8 cellular contexts compared by ENCODE assay signal in the genomic region with DNA sequence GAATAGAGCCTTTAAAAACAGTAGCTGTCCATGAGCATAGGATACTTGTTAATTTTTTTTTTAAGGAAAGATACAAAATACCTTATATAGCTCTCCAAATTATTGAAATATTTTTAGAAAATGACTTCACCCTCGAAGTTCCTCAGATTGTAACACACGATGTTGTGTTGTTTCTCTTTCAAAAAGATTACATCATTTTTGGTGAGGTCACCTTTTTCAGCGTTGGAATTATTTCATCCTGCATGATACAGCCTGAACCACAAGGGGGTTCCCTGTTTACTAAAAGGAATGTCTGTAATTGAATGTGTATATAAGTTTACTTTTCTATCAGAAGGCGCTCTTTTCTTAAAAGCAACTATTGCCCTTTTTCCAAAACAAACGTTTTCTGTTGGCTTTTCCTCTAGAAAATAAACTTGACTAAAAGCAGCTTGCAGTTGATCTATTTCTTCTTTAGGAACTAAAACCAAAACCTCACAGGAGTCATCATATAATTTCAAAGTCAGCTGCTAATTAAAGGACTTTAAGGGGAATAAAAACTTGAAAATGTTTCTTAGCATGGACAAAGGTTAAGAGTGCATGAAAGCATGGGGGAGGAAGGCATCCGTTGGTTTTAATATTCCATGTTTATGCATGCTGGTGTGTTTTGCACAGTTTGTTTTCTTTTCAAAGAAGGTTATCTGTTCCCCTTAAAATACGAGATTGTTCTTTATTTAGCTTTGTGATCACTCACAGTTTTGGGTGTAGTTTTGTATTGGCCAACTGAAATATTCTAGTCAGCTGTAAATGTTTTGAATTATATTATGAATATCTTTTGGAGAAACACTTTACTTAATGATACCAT. TPM values are rescaled to one million over a fixed set of nuclear protein-coding genes. Genes with fewer than 3 reads are reported as not detected.
DNase-seq lines count a peak whose midpoint lies in the region; ATAC-seq and TF ChIP-seq lines count a peak whose summit lies in the region.

No MANE protein-coding gene starts in this region.

- H3K79me2 ChIP-seq in PC-9 (ENCODE audit: low read depth), result no peaks in the 10 kb centered on the region

- no peak for TF ChIP-seq POLR2A in upper lobe of left lung (IDR thresholded peaks at IDR 0.05)

- H3K9me3 ChIP-seq in CD4-positive, alpha-beta T cell (ENCODE audit: control insufficient read depth, low read length), result no peaks in the 10 kb centered on the region
- no peaks in the 10 kb centered on the region for H3K9me3 ChIP-seq in PC-9 (ENCODE audit: insufficient read depth, low read depth)
- H3K9me3 ChIP-seq in lung (ENCODE audit: control insufficient read depth in 2 of 2, insufficient read depth in 1 of 2, low read length in 1 of 2), result no peaks in the 10 kb centered on the region
- H3K9me3 ChIP-seq in upper lobe of left lung, result no peaks in the 10 kb centered on the region

- TF ChIP-seq EP300 in upper lobe of left lung (IDR thresholded peaks at IDR 0.05), result no peak

- H3K27me3 ChIP-seq in CD4-positive, alpha-beta T cell (ENCODE audit: control insufficient read depth, insufficient read depth, low read length), result no peaks in the 10 kb centered on the region
- H3K27me3 ChIP-seq in PC-9 (ENCODE audit: insufficient read depth, low read depth), result no peaks in the 10 kb centered on the region
- no peaks in the 10 kb centered on the region for H3K27me3 ChIP-seq in lung (ENCODE audit: control insufficient read depth, insufficient read depth)
- no peaks in the 10 kb centered on the region for H3K27me3 ChIP-seq in upper lobe of left lung

- no peaks in the 10 kb centered on the region for H4K20me1 ChIP-seq in PC-9 (ENCODE audit: insufficient read depth)

- no peaks in the 10 kb centered on the region for H3K9me3 Mint-ChIP-seq in CD4-positive, alpha-beta T cell

- POLR2A ChIA-PET in CD4-positive, alpha-beta T cell (lab: Charles Lee), result interaction anchor here (1.0 to 1.9 kb wide), 16 partner anchors 13 to 453 kb away, joined by 3 to 20 read pairs (median 4); partner anchors contain the start of genes LRRC28, LYSMD4 and MEF2A
- POLR2A ChIA-PET in PC-9 (lab: Charles Lee; ENCODE audit: unreplicated experiment), result interaction anchor here (0.6 kb wide), 1 partner anchor 217 kb away, joined by 7 read pairs; no protein-coding TSS in a partner anchor

- no peak overlapping the region for H2AFZ ChIP-seq in PC-9

- CTCF ChIA-PET in CD4-positive, alpha-beta T cell (lab: Charles Lee), result interaction anchor here (0.6 to 3.8 kb wide), 37 partner anchors 8 to 461 kb away, joined by 3 to 30 read pairs (median 4); partner anchors contain the start of genes LRRC28, LYSMD4 and MEF2A
- CTCF ChIA-PET in PC-9 (lab: Charles Lee), result interaction anchor here (0.7 to 1.6 kb wide), 13 partner anchors 29 to 604 kb away, joined by 3 to 22 read pairs (median 4); partner anchors contain the start of gene LYSMD4

- no peak overlapping the region for H3K4me3 ChIP-seq in PC-9
- H3K4me3 ChIP-seq in coronary artery, result peak overlapping the region; percentile 40
- H3K4me3 ChIP-seq in lung, result no peak overlapping the region
- H3K4me3 ChIP-seq in upper lobe of left lung, result no peak overlapping the region

- H3F3A ChIP-seq in PC-9 (ENCODE audit: insufficient read depth, low read depth), result peaks cover 5% of the 10 kb centered on the region; the same call in 1 of the 2 replicates

- intact Hi-C loops in CD4-positive, alpha-beta T cell (cut with DNase I, micrococcal nuclease), result loop anchor here (1.0 to 5.0 kb wide), 10 partner anchors 51 to 432 kb away; partner anchors contain the start of gene MEF2A (in 1 of the 2)
- intact Hi-C loops in PC-9 (cut with micrococcal nuclease; ENCODE audit: unreplicated experiment), result loop anchor here (1.0 to 5.0 kb wide), 5 partner anchors 53 to 431 kb away; partner anchors contain the start of gene MEF2A

- H3K36me3 ChIP-seq in PC-9 (ENCODE audit: low read depth) (no peaks in the 10 kb centered on the region), lung (ENCODE audit: control insufficient read depth in 2 of 2, insufficient read depth in 2 of 2, low read length in 2 of 2) (no peaks in the 10 kb centered on the region), upper lobe of left lung (no peaks in the 10 kb centered on the region)

- peaks cover 14% of the 10 kb centered on the region for H3K36me3 Mint-ChIP-seq in CD4-positive, alpha-beta T cell (ENCODE audit: low read depth)

- no peak overlapping the region for H3K27ac ChIP-seq in CD4-positive, alpha-beta T cell (ENCODE audit: low read depth, low read length)
- peak overlapping the region; percentile 66 for H3K27ac ChIP-seq in PC-9
- H3K27ac ChIP-seq in coronary artery, result peak overlapping the region; percentile 73 to 87
- H3K27ac ChIP-seq in lung (ENCODE audit: low read depth in 1 of 2, low read length in 1 of 2), result peak overlapping the region in 1 of 2 donors; percentile 87
- peak overlapping the region; percentile 62 to 79 (median 74) for H3K27ac ChIP-seq in upper lobe of left lung

- peaks cover 48% of the 10 kb centered on the region for H3K4me1 Mint-ChIP-seq in CD4-positive, alpha-beta T cell (ENCODE audit: low read depth)

- BruUV-seq in PC-9 (replicated peaks; lab: Mats Ljungman, UMichigan), result no TSS peak

- no peak overlapping the region for H3K4me3 Mint-ChIP-seq in CD4-positive, alpha-beta T cell

- no peaks in the 10 kb centered on the region for H3K9me2 ChIP-seq in PC-9 (ENCODE audit: insufficient read depth)

- DNase-seq in CD4-positive, alpha-beta T cell, result no peak
- DNase-seq in PC-9 (peak in 1 of 2 experiments; percentile 54), coronary artery (ENCODE audit: low spot score) (no peak), lung (ENCODE audit: low spot score) (no peak), upper lobe of left lung (no peak)
- DNase-seq in stimulated activated CD4-positive, alpha-beta T cell treated with anti-CD3 and anti-CD28 coated beads, Interleukin-2, amount 100 ng/mL, for 24 hours, result no peak

- peak overlapping the region; percentile 27 for H3K4me2 ChIP-seq in PC-9

- WGBS in lung, 2 donors, result 17 to 29% methylated on average over 7 of the region's 7 CpGs
- 13 to 14% methylated on average over 7 of the region's 7 CpGs for WGBS in upper lobe of left lung, 2 donors

- TF ChIP-seq CTCF in CD4-positive, alpha-beta T cell (IDR thresholded peaks at IDR 0.05), result no peak
- peak; percentile 58 for TF ChIP-seq CTCF in PC-9 (conservative IDR thresholded peaks at IDR 0.05)
- TF ChIP-seq CTCF in coronary artery (IDR thresholded peaks at IDR 0.05), result peak; percentile 33
- TF ChIP-seq CTCF in lung (IDR thresholded peaks at IDR 0.05; ENCODE audit: control extremely low read depth, extremely low read depth), result peak; percentile 8
- TF ChIP-seq CTCF in upper lobe of left lung (IDR thresholded peaks at IDR 0.05), result peak; percentile 62 to 83 (median 78)

- peak; percentile 69 for ATAC-seq in CD4-positive, alpha-beta T cell (ENCODE audit: poor library complexity)
- ATAC-seq in GM18861 (IDR thresholded peaks at IDR 0.05; ENCODE audit: unreplicated experiment) (peak; percentile 6), HG03139 (IDR thresholded peaks at IDR 0.05; ENCODE audit: unreplicated experiment) (peak; percentile 44), lung (ENCODE audit: insufficient read depth, low FRiP score) (peak; percentile 50), upper lobe of left lung (ENCODE audit: low FRiP score in 2 of 2) (peak; percentile 86 to 89)

- peaks cover 11% of the 10 kb centered on the region for H3K4me1 ChIP-seq in PC-9 (replicated peaks; ENCODE audit: insufficient read depth)
- H3K4me1 ChIP-seq in lung (ENCODE audit: control insufficient read depth in 2 of 2, insufficient read depth in 2 of 2, low read length in 2 of 2), result peaks cover 2 to 13% of the 10 kb centered on the region in 2 donors
- peaks cover 28 to 42% (median 33%) of the 10 kb centered on the region in 4 donors for H3K4me1 ChIP-seq in upper lobe of left lung

- H3K27me3 Mint-ChIP-seq in CD4-positive, alpha-beta T cell, result no peaks in the 10 kb centered on the region

- peak overlapping the region; percentile 51 for H3K27ac Mint-ChIP-seq in CD4-positive, alpha-beta T cell

RNA-seq across cellular contexts. Expression of gene LYSMD4, which starts 29.4 kb away (rescaled TPM):
- total RNA-seq in CD4-positive, alpha-beta T cell, result 10 to 100 TPM; 12.9 to 13.0 TPM
- total RNA-seq in PC-9 (2021) (4.7 and 5.7 TPM in 2 replicates), lung (10 to 100 TPM; 11.8 to 12.4 TPM), upper lobe of left lung (10 to 100 TPM in 4 of 6 donors, 1 to 10 TPM in 2; 7.6 to 16.4 (median 12.5) TPM)
- polyA plus RNA-seq in lung, result 1 to 10 TPM; 3.7 to 7.2 TPM

Comparison
In these comparisons a context has a peak if more than half of its experiments do, and no peak if none do; other contexts are left out.
1. ATAC-seq: peak in every context shown above with its lines; median percentile 88 in upper lobe of left lung; 69 in CD4-positive, alpha-beta T cell; 50 in lung; 44 in HG03139; 6 in GM18861.